Comparison of ENCODE assay signal across 8 cellular contexts in genomic region chr3:31550452-31551251, GRCh38. TPM values are rescaled to one million over a fixed set of nuclear protein-coding genes. Genes with fewer than 3 reads are reported as not detected.
A peak's percentile ranks its signal among the peaks of the same experiment; 100 is the strongest.
DNase-seq lines count a peak whose midpoint lies in the region; ATAC-seq, FAIRE-seq and TF ChIP-seq lines count a peak whose summit lies in the region.

No MANE protein-coding gene starts in this region.

- ATAC-seq in left ventricle myocardium superior: peak; percentile 64
- ATAC-seq in HG03097 (IDR thresholded peaks at IDR 0.05; ENCODE audit: low FRiP score, unreplicated experiment): no peak

- no peaks in the 10 kb centered on the region for H3K9me3 ChIP-seq in stomach

- H3K4me1 ChIP-seq in stomach: peaks cover 5 to 74% (median 41%) of the 10 kb centered on the region in 4 donors

- H3K9me3 Mint-ChIP-seq in activated naive CD8-positive, alpha-beta T cell (ENCODE audit: low read depth): no peaks in the 10 kb centered on the region

- FAIRE-seq in HTR-8/SVneo (lab: Jason Lieb, UNC): no peak

- H3K27me3 ChIP-seq in stomach: no peaks in the 10 kb centered on the region

- no peak overlapping the region for H3K4me3 ChIP-seq in stomach

- no peak for TF ChIP-seq EP300 in stomach (IDR thresholded peaks at IDR 0.05)

- intact Hi-C loops in left ventricle myocardium superior (cut with micrococcal nuclease) (loop anchor here (5.0 kb wide), 1 partner anchor 212 kb away; no protein-coding TSS in a partner anchor), stomach (cut with DNase I; ENCODE audit: low total_unique reads) (no loop called here)

- H3K36me3 Mint-ChIP-seq in activated naive CD8-positive, alpha-beta T cell: peaks cover 5% of the 10 kb centered on the region

- peak in 5 of 7 experiments; percentile 18 to 64 (median 50) for TF ChIP-seq CTCF in stomach (IDR thresholded peaks at IDR 0.05)

- peaks cover 83% of the 10 kb centered on the region for H3K4me1 Mint-ChIP-seq in activated naive CD8-positive, alpha-beta T cell (ENCODE audit: low read depth)

- TF ChIP-seq POLR2A in stomach (IDR thresholded peaks at IDR 0.05): no peak

- H3K27ac ChIP-seq in stomach: no peak overlapping the region

- WGBS in stomach, 5 donors: 4 to 12% (median 8%) methylated on average over 2 of the region's 2 CpGs

- peak overlapping the region; percentile 41 for H3K27ac Mint-ChIP-seq in activated naive CD8-positive, alpha-beta T cell

- DNase-seq in NCI-H1694 (lab: John Stamatoyannopoulos, UW) (peak; percentile 0), NCI-H1694 treated with DMSO at 0.1 percent for 48 hours (lab: John Stamatoyannopoulos, UW) (no peak), HTR-8/SVneo (ENCODE audit: insufficient read length, low spot score) (peak; percentile 23), left ventricle myocardium superior (no peak), stomach (no peak), NCI-H1092 (lab: John Stamatoyannopoulos, UW) (no peak)

- H3K36me3 ChIP-seq in stomach: no peaks in the 10 kb centered on the region

- peak overlapping the region; percentile 1 for H3K4me3 Mint-ChIP-seq in activated naive CD8-positive, alpha-beta T cell

- H3K27me3 Mint-ChIP-seq in activated naive CD8-positive, alpha-beta T cell: no peaks in the 10 kb centered on the region

RNA-seq across cellular contexts. Expression of gene STT3B, which starts 17.9 kb away (rescaled TPM):
- total RNA-seq in left ventricle myocardium superior: 97.7 TPM
- total RNA-seq in stomach: 100 to 1,000 TPM in 3 of 5 donors, 10 to 100 TPM in 2; 41.4 to 183 (median 141) TPM
- 10 to 100 TPM; 15.1 to 29.3 (median 22.4) TPM for polyA plus RNA-seq in stomach

Comparison
In these comparisons a context has a peak if more than half of its experiments do, and no peak if none do; other contexts are left out.
1. DNase-seq: peak in NCI-H1694 (single experiment) and HTR-8/SVneo (single experiment); none in NCI-H1694 treated with DMSO at 0.1 percent for 48 hours (single experiment), left ventricle myocardium superior (single experiment), stomach (single experiment) and NCI-H1092 (single experiment).